18 cellular contexts compared by ENCODE assay signal in genomic region chr20:41304413-41305079, GRCh38.
"Had no signal": no experiment of that assay in that cellular context is flagged by ENCODE, and none has a peak within 500 bp of the region (broad histone marks: within the 10 kb centered on the region; RNA-seq: fewer than 3 reads in every experiment).

No MANE protein-coding gene starts in this region.

- H3K27me3 ChIP-seq: ascending aorta, neutrophil, tibial nerve, uterus had no signal

- H3K27ac ChIP-seq: ascending aorta, left ventricle myocardium inferior, neutrophil, tibial nerve, uterus had no signal

- H3K9me3 ChIP-seq: ascending aorta, left ventricle myocardium inferior, neutrophil, tibial nerve, uterus had no signal

- H3K4me3 ChIP-seq: ascending aorta, left ventricle myocardium inferior, tibial nerve, uterus had no signal

- H3K4me1 ChIP-seq: uterus had no signal

- H3K9me3 Mint-ChIP-seq: activated naive CD4-positive, alpha-beta T cell treated with anti-CD3 and anti-CD28 coated beads for 36 hours; activated naive CD8-positive, alpha-beta T cell treated with anti-CD3 and anti-CD28 coated beads, Interleukin-2, amount 50 U/mL, for 24 hours; activated T-helper 17 cell treated with anti-CD3 and anti-CD28 coated beads, Interleukin-2, amount 50 U/mL, for 72 hours; endodermal cell; memory B cell; natural killer cell had no signal

- H3K4me3 Mint-ChIP-seq: activated naive CD4-positive, alpha-beta T cell treated with anti-CD3 and anti-CD28 coated beads for 36 hours; activated naive CD8-positive, alpha-beta T cell treated with anti-CD3 and anti-CD28 coated beads, Interleukin-2, amount 50 U/mL, for 24 hours; activated T-helper 17 cell treated with anti-CD3 and anti-CD28 coated beads, Interleukin-2, amount 50 U/mL, for 72 hours; endodermal cell; memory B cell; natural killer cell had no signal

- H3K27me3 Mint-ChIP-seq: activated naive CD8-positive, alpha-beta T cell treated with anti-CD3 and anti-CD28 coated beads, Interleukin-2, amount 50 U/mL, for 24 hours; activated T-helper 17 cell treated with anti-CD3 and anti-CD28 coated beads, Interleukin-2, amount 50 U/mL, for 72 hours; memory B cell had no signal

- DNase-seq: activated CD4-positive, alpha-beta T cell treated with anti-CD3 and anti-CD28 coated beads for 1 hour; activated CD4-positive, alpha-beta T cell treated with anti-CD3 and anti-CD28 coated beads, Interleukin-2, amount 50 U/mL, for 4 hours; activated naive CD4-positive, alpha-beta T cell treated with anti-CD3 and anti-CD28 coated beads for 36 hours; activated naive CD8-positive, alpha-beta T cell treated with anti-CD3 and anti-CD28 coated beads, Interleukin-2, amount 50 U/mL, for 24 hours; endodermal cell; foreskin fibroblast; hippocampal formation; left ventricle myocardium inferior; natural killer cell; stimulated activated CD4-positive, alpha-beta T cell treated with anti-CD3 and anti-CD28 coated beads, Interleukin-2, amount 100 ng/mL, for 48 hours; stimulated activated naive CD4-positive, alpha-beta T cell treated with Interleukin-2 at 50 U/mL for 16 hours; uterus had no signal

- H3K36me3 ChIP-seq: ascending aorta, left ventricle myocardium inferior, neutrophil, tibial nerve, uterus had no signal

- H3K27ac Mint-ChIP-seq: activated naive CD4-positive, alpha-beta T cell treated with anti-CD3 and anti-CD28 coated beads for 36 hours; activated naive CD8-positive, alpha-beta T cell treated with anti-CD3 and anti-CD28 coated beads, Interleukin-2, amount 50 U/mL, for 24 hours; activated T-helper 17 cell treated with anti-CD3 and anti-CD28 coated beads, Interleukin-2, amount 50 U/mL, for 72 hours; endodermal cell; memory B cell; natural killer cell had no signal

- FAIRE-seq: keratinocyte had no signal

- ATAC-seq: activated naive CD8-positive, alpha-beta T cell treated with anti-CD3 and anti-CD28 coated beads, Interleukin-2, amount 50 U/mL, for 24 hours; activated T-helper 17 cell treated with anti-CD3 and anti-CD28 coated beads, Interleukin-2, amount 50 U/mL, for 72 hours; natural killer cell had no signal

- H3K36me3 Mint-ChIP-seq: memory B cell, natural killer cell had no signal
